1 cellular context compared by ENCODE assay signal in the genomic region with DNA sequence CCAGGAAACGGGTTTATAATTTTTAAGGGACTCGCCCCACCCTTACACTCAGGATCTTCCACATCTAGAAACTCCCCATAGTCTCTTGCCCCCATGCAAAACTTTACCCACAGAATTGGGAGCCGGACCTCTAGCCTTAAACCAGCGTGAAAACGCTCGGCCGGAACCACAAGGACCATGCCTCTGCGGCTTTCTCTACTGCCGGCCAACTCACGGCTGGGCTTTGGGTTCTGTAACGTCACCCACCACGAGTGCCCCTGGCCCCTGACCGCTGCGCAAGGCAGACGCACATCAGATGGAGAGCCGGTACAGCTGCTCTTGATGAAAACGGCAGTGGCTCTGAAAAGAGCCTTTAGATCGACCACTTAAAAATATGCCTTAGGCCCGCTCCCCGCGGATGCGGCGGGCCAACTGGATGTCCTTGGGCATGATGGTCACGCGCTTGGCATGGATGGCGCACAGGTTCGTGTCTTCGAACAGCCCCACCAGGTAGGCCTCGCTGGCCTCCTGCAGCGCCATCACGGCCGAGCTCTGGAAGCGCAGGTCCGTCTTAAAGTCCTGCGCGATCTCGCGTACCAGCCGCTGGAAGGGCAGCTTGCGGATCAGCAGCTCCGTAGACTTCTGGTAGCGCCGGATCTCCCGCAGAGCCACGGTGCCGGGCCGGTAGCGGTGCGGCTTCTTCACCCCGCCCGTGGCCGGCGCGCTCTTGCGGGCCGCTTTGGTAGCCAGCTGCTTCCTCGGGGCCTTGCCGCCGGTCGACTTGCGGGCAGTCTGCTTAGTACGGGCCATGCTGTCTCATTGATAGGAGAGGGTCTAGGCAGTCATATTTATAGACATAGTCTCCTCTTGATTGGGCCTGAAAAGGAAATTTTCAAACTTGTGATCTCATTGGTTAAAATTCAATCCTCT.
TF ChIP-seq lines count a peak whose summit lies in the region.
"Not testable (repeated sequence)": the region's sequence is repeated elsewhere in the genome, so short reads cannot be mapped to it uniquely, and the experiment has no call there.

No MANE protein-coding gene starts in this region.

TF ChIP-seq in K562, 482 proteins besides CTCF, POLR2A, EP300 and RAD21 (continued from another document):
- TF ChIP-seq, protein P1, sequence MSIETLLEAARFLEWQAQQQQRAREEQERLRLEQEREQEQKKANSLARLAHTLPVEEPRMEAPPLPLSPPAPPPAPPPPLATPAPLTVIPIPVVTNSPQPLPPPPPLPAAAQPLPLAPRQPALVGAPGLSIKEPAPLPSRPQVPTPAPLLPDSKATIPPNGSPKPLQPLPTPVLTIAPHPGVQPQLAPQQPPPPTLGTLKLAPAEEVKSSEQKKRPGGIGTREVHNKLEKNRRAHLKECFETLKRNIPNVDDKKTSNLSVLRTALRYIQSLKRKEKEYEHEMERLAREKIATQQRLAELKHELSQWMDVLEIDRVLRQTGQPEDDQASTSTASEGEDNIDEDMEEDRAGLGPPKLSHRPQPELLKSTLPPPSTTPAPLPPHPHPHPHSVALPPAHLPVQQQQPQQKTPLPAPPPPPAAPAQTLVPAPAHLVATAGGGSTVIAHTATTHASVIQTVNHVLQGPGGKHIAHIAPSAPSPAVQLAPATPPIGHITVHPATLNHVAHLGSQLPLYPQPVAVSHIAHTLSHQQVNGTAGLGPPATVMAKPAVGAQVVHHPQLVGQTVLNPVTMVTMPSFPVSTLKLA (conservative IDR thresholded peaks at IDR 0.05), result peak; percentile 31 to 57; a peak in 2 of 4 replicates
- 0 out of 2 replicates have a peak, but pooled peaks have one; percentile 13 for TF ChIP-seq NFIC (IDR thresholded peaks at IDR 0.05)
- TF ChIP-seq, protein P2, sequence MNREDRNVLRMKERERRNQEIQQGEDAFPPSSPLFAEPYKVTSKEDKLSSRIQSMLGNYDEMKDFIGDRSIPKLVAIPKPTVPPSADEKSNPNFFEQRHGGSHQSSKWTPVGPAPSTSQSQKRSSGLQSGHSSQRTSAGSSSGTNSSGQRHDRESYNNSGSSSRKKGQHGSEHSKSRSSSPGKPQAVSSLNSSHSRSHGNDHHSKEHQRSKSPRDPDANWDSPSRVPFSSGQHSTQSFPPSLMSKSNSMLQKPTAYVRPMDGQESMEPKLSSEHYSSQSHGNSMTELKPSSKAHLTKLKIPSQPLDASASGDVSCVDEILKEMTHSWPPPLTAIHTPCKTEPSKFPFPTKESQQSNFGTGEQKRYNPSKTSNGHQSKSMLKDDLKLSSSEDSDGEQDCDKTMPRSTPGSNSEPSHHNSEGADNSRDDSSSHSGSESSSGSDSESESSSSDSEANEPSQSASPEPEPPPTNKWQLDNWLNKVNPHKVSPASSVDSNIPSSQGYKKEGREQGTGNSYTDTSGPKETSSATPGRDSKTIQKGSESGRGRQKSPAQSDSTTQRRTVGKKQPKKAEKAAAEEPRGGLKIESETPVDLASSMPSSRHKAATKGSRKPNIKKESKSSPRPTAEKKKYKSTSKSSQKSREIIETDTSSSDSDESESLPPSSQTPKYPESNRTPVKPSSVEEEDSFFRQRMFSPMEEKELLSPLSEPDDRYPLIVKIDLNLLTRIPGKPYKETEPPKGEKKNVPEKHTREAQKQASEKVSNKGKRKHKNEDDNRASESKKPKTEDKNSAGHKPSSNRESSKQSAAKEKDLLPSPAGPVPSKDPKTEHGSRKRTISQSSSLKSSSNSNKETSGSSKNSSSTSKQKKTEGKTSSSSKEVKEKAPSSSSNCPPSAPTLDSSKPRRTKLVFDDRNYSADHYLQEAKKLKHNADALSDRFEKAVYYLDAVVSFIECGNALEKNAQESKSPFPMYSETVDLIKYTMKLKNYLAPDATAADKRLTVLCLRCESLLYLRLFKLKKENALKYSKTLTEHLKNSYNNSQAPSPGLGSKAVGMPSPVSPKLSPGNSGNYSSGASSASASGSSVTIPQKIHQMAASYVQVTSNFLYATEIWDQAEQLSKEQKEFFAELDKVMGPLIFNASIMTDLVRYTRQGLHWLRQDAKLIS (CRISPR knock-in tag; IDR thresholded peaks at IDR 0.05), result peak; percentile 75
- peak; percentile 45; the same call in 1 of the 2 replicates for TF ChIP-seq CXXC5 (CRISPR knock-in tag; IDR thresholded peaks at IDR 0.05)
- TF ChIP-seq, protein P3, sequence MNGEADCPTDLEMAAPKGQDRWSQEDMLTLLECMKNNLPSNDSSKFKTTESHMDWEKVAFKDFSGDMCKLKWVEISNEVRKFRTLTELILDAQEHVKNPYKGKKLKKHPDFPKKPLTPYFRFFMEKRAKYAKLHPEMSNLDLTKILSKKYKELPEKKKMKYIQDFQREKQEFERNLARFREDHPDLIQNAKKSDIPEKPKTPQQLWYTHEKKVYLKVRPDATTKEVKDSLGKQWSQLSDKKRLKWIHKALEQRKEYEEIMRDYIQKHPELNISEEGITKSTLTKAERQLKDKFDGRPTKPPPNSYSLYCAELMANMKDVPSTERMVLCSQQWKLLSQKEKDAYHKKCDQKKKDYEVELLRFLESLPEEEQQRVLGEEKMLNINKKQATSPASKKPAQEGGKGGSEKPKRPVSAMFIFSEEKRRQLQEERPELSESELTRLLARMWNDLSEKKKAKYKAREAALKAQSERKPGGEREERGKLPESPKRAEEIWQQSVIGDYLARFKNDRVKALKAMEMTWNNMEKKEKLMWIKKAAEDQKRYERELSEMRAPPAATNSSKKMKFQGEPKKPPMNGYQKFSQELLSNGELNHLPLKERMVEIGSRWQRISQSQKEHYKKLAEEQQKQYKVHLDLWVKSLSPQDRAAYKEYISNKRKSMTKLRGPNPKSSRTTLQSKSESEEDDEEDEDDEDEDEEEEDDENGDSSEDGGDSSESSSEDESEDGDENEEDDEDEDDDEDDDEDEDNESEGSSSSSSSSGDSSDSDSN (IDR thresholded peaks at IDR 0.05; ENCODE audit: borderline replicate concordance in 1 of 2, low read depth in 2 of 2, low read length in 2 of 2), result peak in 1 of 2 experiments; percentile 87; a peak in 2 of 4 replicates
- TF ChIP-seq THRAP3 (IDR thresholded peaks at IDR 0.05; ENCODE audit: borderline replicate concordance), result peak; percentile 95
- TF ChIP-seq, protein P4, sequence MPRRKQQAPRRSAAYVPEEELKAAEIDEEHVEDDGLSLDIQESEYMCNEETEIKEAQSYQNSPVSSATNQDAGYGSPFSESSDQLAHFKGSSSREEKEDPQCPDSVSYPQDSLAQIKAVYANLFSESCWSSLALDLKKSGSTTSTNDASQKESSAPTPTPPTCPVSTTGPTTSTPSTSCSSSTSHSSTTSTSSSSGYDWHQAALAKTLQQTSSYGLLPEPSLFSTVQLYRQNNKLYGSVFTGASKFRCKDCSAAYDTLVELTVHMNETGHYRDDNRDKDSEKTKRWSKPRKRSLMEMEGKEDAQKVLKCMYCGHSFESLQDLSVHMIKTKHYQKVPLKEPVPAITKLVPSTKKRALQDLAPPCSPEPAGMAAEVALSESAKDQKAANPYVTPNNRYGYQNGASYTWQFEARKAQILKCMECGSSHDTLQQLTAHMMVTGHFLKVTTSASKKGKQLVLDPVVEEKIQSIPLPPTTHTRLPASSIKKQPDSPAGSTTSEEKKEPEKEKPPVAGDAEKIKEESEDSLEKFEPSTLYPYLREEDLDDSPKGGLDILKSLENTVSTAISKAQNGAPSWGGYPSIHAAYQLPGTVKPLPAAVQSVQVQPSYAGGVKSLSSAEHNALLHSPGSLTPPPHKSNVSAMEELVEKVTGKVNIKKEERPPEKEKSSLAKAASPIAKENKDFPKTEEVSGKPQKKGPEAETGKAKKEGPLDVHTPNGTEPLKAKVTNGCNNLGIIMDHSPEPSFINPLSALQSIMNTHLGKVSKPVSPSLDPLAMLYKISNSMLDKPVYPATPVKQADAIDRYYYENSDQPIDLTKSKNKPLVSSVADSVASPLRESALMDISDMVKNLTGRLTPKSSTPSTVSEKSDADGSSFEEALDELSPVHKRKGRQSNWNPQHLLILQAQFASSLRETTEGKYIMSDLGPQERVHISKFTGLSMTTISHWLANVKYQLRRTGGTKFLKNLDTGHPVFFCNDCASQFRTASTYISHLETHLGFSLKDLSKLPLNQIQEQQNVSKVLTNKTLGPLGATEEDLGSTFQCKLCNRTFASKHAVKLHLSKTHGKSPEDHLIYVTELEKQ (CRISPR knock-in tag; IDR thresholded peaks at IDR 0.05), result peak; percentile 19; the same call in 1 of the 2 replicates
- TF ChIP-seq, protein P5, sequence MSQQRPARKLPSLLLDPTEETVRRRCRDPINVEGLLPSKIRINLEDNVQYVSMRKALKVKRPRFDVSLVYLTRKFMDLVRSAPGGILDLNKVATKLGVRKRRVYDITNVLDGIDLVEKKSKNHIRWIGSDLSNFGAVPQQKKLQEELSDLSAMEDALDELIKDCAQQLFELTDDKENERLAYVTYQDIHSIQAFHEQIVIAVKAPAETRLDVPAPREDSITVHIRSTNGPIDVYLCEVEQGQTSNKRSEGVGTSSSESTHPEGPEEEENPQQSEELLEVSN (IDR thresholded peaks at IDR 0.05; ENCODE audit: borderline replicate concordance in 1 of 2, extremely low read depth in 1 of 2, insufficient read depth in 1 of 2, insufficient read length in 1 of 2, low read depth in 1 of 2, low read length in 1 of 2, poor library complexity in 1 of 2, severe bottlenecking in 1 of 2), result peak in 1 of 2 experiments; percentile 17
- TF ChIP-seq PML (IDR thresholded peaks at IDR 0.05; ENCODE audit: low read length), result peak; percentile 65; the same call in 1 of the 2 replicates
- peak; percentile 42 for TF ChIP-seq TAF1 (IDR thresholded peaks at IDR 0.05; ENCODE audit: control insufficient read depth, extremely low read depth, insufficient read depth, low read length, severe bottlenecking)
- TF ChIP-seq HNRNPLL (IDR thresholded peaks at IDR 0.05; ENCODE audit: low read depth, low read length, poor library complexity, severe bottlenecking), result peak; percentile 84
- peak; percentile 54 for TF ChIP-seq MYC (IDR thresholded peaks at IDR 0.05; ENCODE audit: low read depth, low read length)
- TF ChIP-seq MYC (CRISPR knock-in tag; IDR thresholded peaks at IDR 0.05; ENCODE audit: borderline replicate concordance, low read depth), result 0 out of 2 replicates have a peak, but pooled peaks have one; percentile 27
- peak; percentile 52; the same call in 1 of the 2 replicates for TF ChIP-seq CBX1 (IDR thresholded peaks at IDR 0.05; ENCODE audit: low read depth)
- TF ChIP-seq MBD2 (IDR thresholded peaks at IDR 0.05; ENCODE audit: borderline replicate concordance, low read depth), result peak; percentile 56
- TF ChIP-seq GTF2F1 (IDR thresholded peaks at IDR 0.05; ENCODE audit: low read depth, low read length), result peak; percentile 56; the same call in 1 of the 2 replicates
- TF ChIP-seq, protein P6, sequence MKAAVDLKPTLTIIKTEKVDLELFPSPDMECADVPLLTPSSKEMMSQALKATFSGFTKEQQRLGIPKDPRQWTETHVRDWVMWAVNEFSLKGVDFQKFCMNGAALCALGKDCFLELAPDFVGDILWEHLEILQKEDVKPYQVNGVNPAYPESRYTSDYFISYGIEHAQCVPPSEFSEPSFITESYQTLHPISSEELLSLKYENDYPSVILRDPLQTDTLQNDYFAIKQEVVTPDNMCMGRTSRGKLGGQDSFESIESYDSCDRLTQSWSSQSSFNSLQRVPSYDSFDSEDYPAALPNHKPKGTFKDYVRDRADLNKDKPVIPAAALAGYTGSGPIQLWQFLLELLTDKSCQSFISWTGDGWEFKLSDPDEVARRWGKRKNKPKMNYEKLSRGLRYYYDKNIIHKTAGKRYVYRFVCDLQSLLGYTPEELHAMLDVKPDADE (conservative IDR thresholded peaks at IDR 0.05; ENCODE audit: control insufficient read depth, low read depth, low read length), result 0 out of 2 replicates have a peak, but pooled peaks have one; percentile 53
- peak in 2 of 3 experiments; percentile 17 to 46 for TF ChIP-seq YY1 (IDR thresholded peaks at IDR 0.05; ENCODE audit: borderline replicate concordance in 1 of 3, control insufficient read depth in 1 of 3, extremely low read depth in 1 of 3, insufficient read depth in 3 of 3, insufficient read length in 1 of 3, insufficient replicate concordance in 2 of 3, low read depth in 1 of 3, low read length in 2 of 3)
- not testable (repeated sequence) for TF ChIP-seq CREB1 (IDR thresholded peaks at IDR 0.05)
- TF ChIP-seq CREB1 (CRISPR knock-in tag; IDR thresholded peaks at IDR 0.05), result 0 out of 2 replicates have a peak, but pooled peaks have one; percentile 16
- peak; percentile 96 for TF ChIP-seq POLR2H (tag; IDR thresholded peaks at IDR 0.05; ENCODE audit: low read depth)
- peak; percentile 74 for TF ChIP-seq FIP1L1 (IDR thresholded peaks at IDR 0.05; ENCODE audit: low read depth, low read length, poor library complexity, severe bottlenecking)
- TF ChIP-seq CTBP1 (IDR thresholded peaks at IDR 0.05; ENCODE audit: borderline replicate concordance), result 0 out of 2 replicates have a peak, but pooled peaks have one; percentile 28
- TF ChIP-seq, protein P7, sequence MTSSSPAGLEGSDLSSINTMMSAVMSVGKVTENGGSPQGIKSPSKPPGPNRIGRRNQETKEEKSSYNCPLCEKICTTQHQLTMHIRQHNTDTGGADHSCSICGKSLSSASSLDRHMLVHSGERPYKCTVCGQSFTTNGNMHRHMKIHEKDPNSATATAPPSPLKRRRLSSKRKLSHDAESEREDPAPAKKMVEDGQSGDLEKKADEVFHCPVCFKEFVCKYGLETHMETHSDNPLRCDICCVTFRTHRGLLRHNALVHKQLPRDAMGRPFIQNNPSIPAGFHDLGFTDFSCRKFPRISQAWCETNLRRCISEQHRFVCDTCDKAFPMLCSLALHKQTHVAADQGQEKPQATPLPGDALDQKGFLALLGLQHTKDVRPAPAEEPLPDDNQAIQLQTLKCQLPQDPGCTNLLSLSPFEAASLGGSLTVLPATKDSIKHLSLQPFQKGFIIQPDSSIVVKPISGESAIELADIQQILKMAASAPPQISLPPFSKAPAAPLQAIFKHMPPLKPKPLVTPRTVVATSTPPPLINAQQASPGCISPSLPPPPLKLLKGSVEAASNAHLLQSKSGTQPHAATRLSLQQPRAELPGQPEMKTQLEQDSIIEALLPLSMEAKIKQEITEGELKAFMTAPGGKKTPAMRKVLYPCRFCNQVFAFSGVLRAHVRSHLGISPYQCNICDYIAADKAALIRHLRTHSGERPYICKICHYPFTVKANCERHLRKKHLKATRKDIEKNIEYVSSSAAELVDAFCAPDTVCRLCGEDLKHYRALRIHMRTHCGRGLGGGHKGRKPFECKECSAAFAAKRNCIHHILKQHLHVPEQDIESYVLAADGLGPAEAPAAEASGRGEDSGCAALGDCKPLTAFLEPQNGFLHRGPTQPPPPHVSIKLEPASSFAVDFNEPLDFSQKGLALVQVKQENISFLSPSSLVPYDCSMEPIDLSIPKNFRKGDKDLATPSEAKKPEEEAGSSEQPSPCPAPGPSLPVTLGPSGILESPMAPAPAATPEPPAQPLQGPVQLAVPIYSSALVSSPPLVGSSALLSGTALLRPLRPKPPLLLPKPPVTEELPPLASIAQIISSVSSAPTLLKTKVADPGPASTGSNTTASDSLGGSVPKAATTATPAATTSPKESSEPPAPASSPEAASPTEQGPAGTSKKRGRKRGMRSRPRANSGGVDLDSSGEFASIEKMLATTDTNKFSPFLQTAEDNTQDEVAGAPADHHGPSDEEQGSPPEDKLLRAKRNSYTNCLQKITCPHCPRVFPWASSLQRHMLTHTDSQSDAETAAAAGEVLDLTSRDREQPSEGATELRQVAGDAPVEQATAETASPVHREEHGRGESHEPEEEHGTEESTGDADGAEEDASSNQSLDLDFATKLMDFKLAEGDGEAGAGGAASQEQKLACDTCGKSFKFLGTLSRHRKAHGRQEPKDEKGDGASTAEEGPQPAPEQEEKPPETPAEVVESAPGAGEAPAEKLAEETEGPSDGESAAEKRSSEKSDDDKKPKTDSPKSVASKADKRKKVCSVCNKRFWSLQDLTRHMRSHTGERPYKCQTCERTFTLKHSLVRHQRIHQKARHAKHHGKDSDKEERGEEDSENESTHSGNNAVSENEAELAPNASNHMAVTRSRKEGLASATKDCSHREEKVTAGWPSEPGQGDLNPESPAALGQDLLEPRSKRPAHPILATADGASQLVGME (CRISPR knock-in tag; IDR thresholded peaks at IDR 0.05), result 0 out of 2 replicates have a peak, but pooled peaks have one; percentile 34
- peak; percentile 39 for TF ChIP-seq RBM22 (IDR thresholded peaks at IDR 0.05; ENCODE audit: low read depth, low read length, poor library complexity, severe bottlenecking)
